Comparison of ENCODE assay signal across 30 cellular contexts in genomic region chr19:8087876-8088275, GRCh38. TPM values are rescaled to one million over a fixed set of nuclear protein-coding genes. Genes with fewer than 3 reads are reported as not detected.
"Had no signal": no experiment of that assay in that cellular context is flagged by ENCODE, and none has a peak within 500 bp of the region (broad histone marks: within the 10 kb centered on the region; RNA-seq: fewer than 3 reads in every experiment).

No MANE protein-coding gene starts in this region.

- DNase-seq: activated CD4-positive, alpha-beta memory T cell treated with anti-CD3 and anti-CD28 coated beads for 36 hours; activated CD4-positive, alpha-beta T cell treated with anti-CD3 and anti-CD28 coated beads for 36 hours; activated CD4-positive, alpha-beta T cell treated with anti-CD3 and anti-CD28 coated beads, Interleukin-2, amount 10 ng/mL, durations not matched to agents 24 days and 14 days; activated CD4-positive, CD25-positive, alpha-beta regulatory T cell; activated CD4-positive, CD25-positive, alpha-beta regulatory T cell treated with anti-CD3 and anti-CD28 coated beads, Interleukin-2, amount 50 U/mL, for 72 hours; activated CD8-positive, alpha-beta memory T cell treated with anti-CD3 and anti-CD28 coated beads, Interleukin-2, amount 50 U/mL, for 48 hours; activated gamma-delta T cell; activated naive CD4-positive, alpha-beta T cell; activated naive CD4-positive, alpha-beta T cell treated with anti-CD3 and anti-CD28 coated beads, Interleukin-2, amount 10 ng/mL, durations not matched to agents 7 days and 5 days; activated naive CD8-positive, alpha-beta T cell treated with anti-CD3 and anti-CD28 coated beads, Interleukin-2, amount 10 ng/mL, durations not matched to agents 7 days and 5 days; activated T-cell treated with anti-CD3 and anti-CD28 coated beads for 4 hours; activated T-cell treated with anti-CD3 and anti-CD28 coated beads, Interleukin-2, amount 50 U/mL, for 24 hours; activated T-cell treated with anti-CD3 and anti-CD28 coated beads, Interleukin-2, amount 50 U/mL, for 72 hours; effector memory CD4-positive, alpha-beta T cell; erythroblast; foreskin melanocyte; T-helper 2 cell had no signal

- H3K27ac Mint-ChIP-seq: activated CD4-positive, alpha-beta memory T cell treated with anti-CD3 and anti-CD28 coated beads for 36 hours; activated CD4-positive, alpha-beta T cell treated with anti-CD3 and anti-CD28 coated beads for 36 hours; activated CD4-positive, alpha-beta T cell treated with anti-CD3 and anti-CD28 coated beads, Interleukin-2, amount 10 ng/mL, durations not matched to agents 24 days and 14 days; activated naive CD4-positive, alpha-beta T cell treated with anti-CD3 and anti-CD28 coated beads, Interleukin-2, amount 10 ng/mL, durations not matched to agents 7 days and 5 days; activated naive CD4-positive, alpha-beta T cell treated with anti-CD3 and anti-CD28 coated beads, Interleukin-2, amount 50 U/mL, for 72 hours; activated naive CD8-positive, alpha-beta T cell treated with anti-CD3 and anti-CD28 coated beads, Interleukin-2, amount 10 ng/mL, durations not matched to agents 7 days and 5 days; activated T-cell treated with anti-CD3 and anti-CD28 coated beads, Interleukin-2, amount 50 U/mL, for 24 hours; activated T-cell treated with anti-CD3 and anti-CD28 coated beads, Interleukin-2, amount 50 U/mL, for 72 hours; brain; dendritic cell treated with granulocyte-macrophage colony-stimulating factor and Interleukin-4, amounts not matched to agents 40 ng/mL and 50 ng/mL, for 4 days had no signal

- H3K27ac ChIP-seq: ascending aorta, breast epithelium, coronary artery, dorsolateral prefrontal cortex, esophagus muscularis mucosa, gastroesophageal sphincter had no signal

- ATAC-seq: activated CD4-positive, alpha-beta T cell treated with anti-CD3 and anti-CD28 coated beads for 36 hours; activated T-cell treated with anti-CD3 and anti-CD28 coated beads, Interleukin-2, amount 50 U/mL, for 72 hours; gastroesophageal sphincter had no signal

- H3K9me3 ChIP-seq: ascending aorta had no signal

- H3K4me3 Mint-ChIP-seq: activated CD4-positive, alpha-beta memory T cell treated with anti-CD3 and anti-CD28 coated beads for 36 hours; activated CD4-positive, alpha-beta T cell treated with anti-CD3 and anti-CD28 coated beads for 36 hours; activated CD4-positive, alpha-beta T cell treated with anti-CD3 and anti-CD28 coated beads, Interleukin-2, amount 10 ng/mL, durations not matched to agents 24 days and 14 days; activated naive CD4-positive, alpha-beta T cell treated with anti-CD3 and anti-CD28 coated beads, Interleukin-2, amount 10 ng/mL, durations not matched to agents 7 days and 5 days; activated naive CD8-positive, alpha-beta T cell treated with anti-CD3 and anti-CD28 coated beads, Interleukin-2, amount 10 ng/mL, durations not matched to agents 7 days and 5 days; activated T-cell treated with anti-CD3 and anti-CD28 coated beads, Interleukin-2, amount 50 U/mL, for 24 hours; activated T-cell treated with anti-CD3 and anti-CD28 coated beads, Interleukin-2, amount 50 U/mL, for 72 hours; brain; central memory CD8-positive, alpha-beta T cell; dendritic cell treated with granulocyte-macrophage colony-stimulating factor and Interleukin-4, amounts not matched to agents 40 ng/mL and 50 ng/mL, for 4 days had no signal

- H3K4me1 ChIP-seq: ascending aorta, breast epithelium, esophagus muscularis mucosa, gastroesophageal sphincter had no signal

- H3K4me1 Mint-ChIP-seq: activated CD4-positive, alpha-beta T cell treated with anti-CD3 and anti-CD28 coated beads for 36 hours; activated CD4-positive, alpha-beta T cell treated with anti-CD3 and anti-CD28 coated beads, Interleukin-2, amount 10 ng/mL, durations not matched to agents 24 days and 14 days; activated naive CD4-positive, alpha-beta T cell treated with anti-CD3 and anti-CD28 coated beads, Interleukin-2, amount 10 ng/mL, durations not matched to agents 7 days and 5 days; activated naive CD8-positive, alpha-beta T cell treated with anti-CD3 and anti-CD28 coated beads, Interleukin-2, amount 10 ng/mL, durations not matched to agents 7 days and 5 days; brain; central memory CD8-positive, alpha-beta T cell had no signal

- H3K36me3 Mint-ChIP-seq: activated CD4-positive, alpha-beta memory T cell treated with anti-CD3 and anti-CD28 coated beads for 36 hours; activated naive CD4-positive, alpha-beta T cell treated with anti-CD3 and anti-CD28 coated beads, Interleukin-2, amount 10 ng/mL, durations not matched to agents 7 days and 5 days; activated naive CD4-positive, alpha-beta T cell treated with anti-CD3 and anti-CD28 coated beads, Interleukin-2, amount 50 U/mL, for 72 hours; activated naive CD8-positive, alpha-beta T cell treated with anti-CD3 and anti-CD28 coated beads, Interleukin-2, amount 10 ng/mL, durations not matched to agents 7 days and 5 days had no signal

- H3K36me3 ChIP-seq: ascending aorta, breast epithelium, esophagus muscularis mucosa, gastroesophageal sphincter had no signal

- H3K27me3 ChIP-seq: ascending aorta, breast epithelium had no signal

- H3K27me3 Mint-ChIP-seq: activated CD4-positive, alpha-beta T cell treated with anti-CD3 and anti-CD28 coated beads, Interleukin-2, amount 10 ng/mL, durations not matched to agents 24 days and 14 days; activated naive CD4-positive, alpha-beta T cell treated with anti-CD3 and anti-CD28 coated beads, Interleukin-2, amount 10 ng/mL, durations not matched to agents 7 days and 5 days; activated naive CD8-positive, alpha-beta T cell treated with anti-CD3 and anti-CD28 coated beads, Interleukin-2, amount 10 ng/mL, durations not matched to agents 7 days and 5 days; brain; dendritic cell treated with granulocyte-macrophage colony-stimulating factor and Interleukin-4, amounts not matched to agents 40 ng/mL and 50 ng/mL, for 4 days had no signal

- H3K9me3 Mint-ChIP-seq: activated CD4-positive, alpha-beta memory T cell treated with anti-CD3 and anti-CD28 coated beads for 36 hours; activated naive CD4-positive, alpha-beta T cell treated with anti-CD3 and anti-CD28 coated beads, Interleukin-2, amount 50 U/mL, for 72 hours; activated naive CD8-positive, alpha-beta T cell treated with anti-CD3 and anti-CD28 coated beads, Interleukin-2, amount 10 ng/mL, durations not matched to agents 7 days and 5 days; activated T-cell treated with anti-CD3 and anti-CD28 coated beads, Interleukin-2, amount 50 U/mL, for 24 hours; activated T-cell treated with anti-CD3 and anti-CD28 coated beads, Interleukin-2, amount 50 U/mL, for 72 hours; central memory CD8-positive, alpha-beta T cell; dendritic cell treated with granulocyte-macrophage colony-stimulating factor and Interleukin-4, amounts not matched to agents 40 ng/mL and 50 ng/mL, for 4 days had no signal

- H3K4me3 ChIP-seq: ascending aorta, breast epithelium, coronary artery, dorsolateral prefrontal cortex, esophagus muscularis mucosa, gastroesophageal sphincter had no signal

RNA-seq across cellular contexts. Expression of gene CCL25, which starts 35.3 kb away (rescaled TPM):
- total RNA-seq: activated CD4-positive, alpha-beta memory T cell treated with anti-CD3 and anti-CD28 coated beads for 36 hours; activated CD4-positive, alpha-beta T cell treated with anti-CD3 and anti-CD28 coated beads, Interleukin-2, amount 10 ng/mL, durations not matched to agents 24 days and 14 days; ascending aorta; breast epithelium; cardiac septum; cerebellum; esophagus muscularis mucosa; gastroesophageal sphincter; glomerular endothelial cell had no signal
